In genomic region chr16:81940781-81941560, GRCh38 we compare ENCODE assay signal across 8 cellular contexts.
DNase-seq lines count a peak whose midpoint lies in the region; ATAC-seq, FAIRE-seq and TF ChIP-seq lines count a peak whose summit lies in the region.

No MANE protein-coding gene starts in this region.

- no peaks in the 10 kb centered on the region for H3K9me3 Mint-ChIP-seq in naive B cell

- TF ChIP-seq POLR2A in A549 (IDR thresholded peaks at IDR 0.05; ENCODE audit: low read length) = no peak

- H3K27ac ChIP-seq in A549 = no peak overlapping the region
- no peak overlapping the region for H3K27ac ChIP-seq in coronary artery

- DNase-seq in A549 (ENCODE audit: low read depth in 1 of 2, low spot score in 1 of 2) (peak; percentile 57 to 73), ELR (ENCODE audit: low read depth) (peak; percentile 64), NCI-H748 (lab: John Stamatoyannopoulos, UW; ENCODE audit: unreplicated experiment) (peak; percentile 19), coronary artery (ENCODE audit: low spot score) (no peak), naive B cell (no peak)

- peaks cover 6% of the 10 kb centered on the region; the same call in 2 of the 3 replicates for H3K4me1 ChIP-seq in A549

- TF ChIP-seq EP300 in A549 (IDR thresholded peaks at IDR 0.05) = no peak

- H3K4me2 ChIP-seq in A549 = peak overlapping the region; percentile 34; the same call in 2 of the 3 replicates

- TF ChIP-seq RAD21 in A549 (conservative IDR thresholded peaks at IDR 0.05 in 1 of 2, IDR thresholded peaks at IDR 0.05 in 1 of 2) = peak; percentile 78 to 80

- no peak overlapping the region for H3K4me3 ChIP-seq in A549
- no peak overlapping the region for H3K4me3 ChIP-seq in coronary artery

- POLR2A ChIA-PET in A549 (lab: Yijun Ruan, JAX) = no interaction called here

- FAIRE-seq in A549 (lab: Jason Lieb, UNC) = peak; percentile 96

- H3K36me3 Mint-ChIP-seq in naive B cell = peaks cover 33 to 43% of the 10 kb centered on the region in 2 donors

- TF ChIP-seq CTCF in A549 (IDR thresholded peaks at IDR 0.05) (peak; percentile 72), coronary artery (IDR thresholded peaks at IDR 0.05) (peak; percentile 14)

- ATAC-seq in A549 (peak; percentile 72 to 86), naive B cell (ENCODE audit: low read depth in 2 of 2) (no peak), GM19351 (IDR thresholded peaks at IDR 0.05; ENCODE audit: unreplicated experiment) (no peak), GM19467 (IDR thresholded peaks at IDR 0.05; ENCODE audit: unreplicated experiment) (no peak), GM21619 (IDR thresholded peaks at IDR 0.05; ENCODE audit: unreplicated experiment) (no peak)

- H3K27ac Mint-ChIP-seq in naive B cell = peak overlapping the region in 4 of 6 donors; percentile 2 to 39 (median 12)

- no peaks in the 10 kb centered on the region for H3K27me3 Mint-ChIP-seq in naive B cell

- peak overlapping the region in 1 of 8 donors; percentile 12 for H3K4me3 Mint-ChIP-seq in naive B cell

- no peaks in the 10 kb centered on the region for H3K9me3 ChIP-seq in A549

- CTCF ChIA-PET in A549 (lab: Yijun Ruan, JAX) = interaction anchor here (0.6 to 6.8 kb wide), 36 partner anchors 8 to 1195 kb away, joined by 3 to 94 read pairs (median 4); no protein-coding TSS in a partner anchor

- 38% methylated on average over 3 of the region's 3 CpGs for WGBS in A549 (ENCODE audit: missing lambda C conversion rate)

- H3K4me1 Mint-ChIP-seq in naive B cell = peaks cover 0 to 4% (median 0%) of the 10 kb centered on the region in 3 donors

TF ChIP-seq in A549, 52 proteins besides CTCF, POLR2A, EP300 and RAD21:
- TF ChIP-seq CEBPB (IDR thresholded peaks at IDR 0.05) (no peak), HOXB13 (CRISPR knock-in tag; IDR thresholded peaks at IDR 0.05; ENCODE audit: low read depth) (no peak), SMC3 (IDR thresholded peaks at IDR 0.05) (peak; percentile 64), FOSL2 (IDR thresholded peaks at IDR 0.05) (no peak), FOSL2 (CRISPR knock-in tag; IDR thresholded peaks at IDR 0.05) (peak; percentile 40; the same call in 1 of the 2 replicates), ELK1 (IDR thresholded peaks at IDR 0.05; ENCODE audit: low read depth, low read length) (no peak), MAFK (IDR thresholded peaks at IDR 0.05; ENCODE audit: partially characterized antibody) (peak; percentile 1), KDM1A (IDR thresholded peaks at IDR 0.05; ENCODE audit: low read depth) (no peak)

Comparison
In these comparisons a context has a peak if more than half of its experiments do, and no peak if none do; other contexts are left out.
1. ATAC-seq: peak in A549 (2 of 2); none in naive B cell (0 of 2), GM19351 (single experiment), GM19467 (single experiment) and GM21619 (single experiment).
2. DNase-seq: peak in A549 (2 of 2), ELR (single experiment) and NCI-H748 (single experiment); none in coronary artery (single experiment) and naive B cell (single experiment).